Comparison of ENCODE assay signal across 19 cellular contexts in genomic region chr2:138521821-138522220, GRCh38. TPM values are rescaled to one million over a fixed set of nuclear protein-coding genes. Genes with fewer than 3 reads are reported as not detected.
A peak's percentile ranks its signal among the peaks of the same experiment; 100 is the strongest.
DNase-seq lines count a peak whose midpoint lies in the region; ATAC-seq and TF ChIP-seq lines count a peak whose summit lies in the region.
"Had no signal": no experiment of that assay in that cellular context is flagged by ENCODE, and none has a peak within 500 bp of the region (broad histone marks: within the 10 kb centered on the region; RNA-seq: fewer than 3 reads in every experiment).

No MANE protein-coding gene starts in this region.

- H3K27ac Mint-ChIP-seq in WTC11 (no peak overlapping the region), neural progenitor cell (no peak overlapping the region)
- H3K27ac Mint-ChIP-seq: HFFc6 had no signal

- intact Hi-C loops in vagina (cut with DNase I) = no loop called here

- TF ChIP-seq CTCF in GM12865 (IDR thresholded peaks at IDR 0.05; ENCODE audit: insufficient read depth, low read depth, low read length, missing control alignments) (no peak), WTC11 (IDR thresholded peaks at IDR 0.05) (no peak), neural progenitor cell (IDR thresholded peaks at IDR 0.05) (no peak), vagina (IDR thresholded peaks at IDR 0.05) (no peak)

- DNase-seq in GM12865 (ENCODE audit: low read depth) (peak; percentile 17), WTC11 (ENCODE audit: low spot score) (no peak), neural progenitor cell (ENCODE audit: low spot score) (peak; percentile 38), HUDEP-2 (lab: John Stamatoyannopoulos, UW; ENCODE audit: unreplicated experiment in 76 of 76) (no peak), vagina (ENCODE audit: extremely low spot score in 2 of 2) (no peak), DMS 273 (lab: John Stamatoyannopoulos, UW; ENCODE audit: unreplicated experiment) (no peak)
- DNase-seq: C1 segment of cervical spinal cord; CD8-positive, alpha-beta memory T cell; HFFc6; NCI-H1105; NCI-H2081 treated with DMSO at 0.1 percent for 48 hours; NCI-H446 treated with DMSO at 0.1 percent for 48 hours; NCI-H69; NK-92 treated with Interleukin-12 subunit alpha and Interleukin-12 subunit beta, amount 100 ng/mL, for 24 hours; RPMI8226; SHP77 treated with DMSO at 0.1 percent for 48 hours had no signal

- H3K4me3 Mint-ChIP-seq in WTC11 (no peak overlapping the region), neural progenitor cell (no peak overlapping the region)
- H3K4me3 Mint-ChIP-seq: HFFc6 had no signal

- H3K27me3 ChIP-seq in HUES48 (ENCODE audit: control insufficient read depth, insufficient read depth, low read length) = no peaks in the 10 kb centered on the region
- no peaks in the 10 kb centered on the region for H3K27me3 ChIP-seq in neural progenitor cell
- no peaks in the 10 kb centered on the region for H3K27me3 ChIP-seq in vagina

- 0 out of 2 replicates have a peak, but pooled peaks cover 2% of the 10 kb centered on the region for H3K36me3 ChIP-seq in HUES48 (ENCODE audit: control insufficient read depth, insufficient read depth, low read length)
- no peaks in the 10 kb centered on the region for H3K36me3 ChIP-seq in neural progenitor cell
- no peaks in the 10 kb centered on the region for H3K36me3 ChIP-seq in vagina

- H3K9ac ChIP-seq in HUES48 (ENCODE audit: low read depth, low read length) = no peak overlapping the region
- H3K9ac ChIP-seq in neural progenitor cell = no peak overlapping the region

- TF ChIP-seq POLR2A in vagina (IDR thresholded peaks at IDR 0.05) = no peak

- H3K4me1 ChIP-seq in HUES48 (ENCODE audit: control insufficient read depth, insufficient read depth, low read length) (peaks cover 12% of the 10 kb centered on the region), neural progenitor cell (peaks cover 12% of the 10 kb centered on the region), vagina (peaks cover 14% of the 10 kb centered on the region)

- ATAC-seq in WTC11 (peak; percentile 68), GM18868 (IDR thresholded peaks at IDR 0.05; ENCODE audit: unreplicated experiment) (no peak)
- ATAC-seq: SK-N-SH treated with all-trans-retinoic acid at 6 μM for 48 hours had no signal

- H3K4me3 ChIP-seq in GM12865 (ENCODE audit: low read depth, low read length) = peak overlapping the region; percentile 49
- H3K4me3 ChIP-seq in HUES48 (ENCODE audit: low read depth, low read length) = no peak overlapping the region
- no peak overlapping the region for H3K4me3 ChIP-seq in neural progenitor cell
- no peak overlapping the region for H3K4me3 ChIP-seq in vagina

- H3K9me3 Mint-ChIP-seq in WTC11 = peaks cover 25% of the 10 kb centered on the region
- peaks cover 11% of the 10 kb centered on the region for H3K9me3 Mint-ChIP-seq in neural progenitor cell

- H3K4me2 ChIP-seq in neural progenitor cell = peak overlapping the region; percentile 31

- H3K27me3 Mint-ChIP-seq in WTC11 (ENCODE audit: low read depth) = no peaks in the 10 kb centered on the region
- H3K27me3 Mint-ChIP-seq in neural progenitor cell (ENCODE audit: insufficient read depth, low read depth) = no peaks in the 10 kb centered on the region
- H3K27me3 Mint-ChIP-seq: CD8-positive, alpha-beta memory T cell had no signal

- H3K9me3 ChIP-seq in HUES48 (ENCODE audit: control insufficient read depth, insufficient read depth, low read length) = peaks cover 6% of the 10 kb centered on the region; the same call in 1 of the 2 replicates
- H3K9me3 ChIP-seq in neural progenitor cell (ENCODE audit: low read depth) = no peaks in the 10 kb centered on the region
- no peaks in the 10 kb centered on the region for H3K9me3 ChIP-seq in vagina

- CTCF ChIA-PET in WTC11 (lab: Charles Lee) = no interaction called here

- no peak overlapping the region for H2AFZ ChIP-seq in neural progenitor cell (replicated peaks)

- POLR2A ChIA-PET in WTC11 (lab: Charles Lee) = no interaction called here

- H3K27ac ChIP-seq in HUES48 (ENCODE audit: low read depth, low read length) (peak overlapping the region; percentile 49), neural progenitor cell (no peak overlapping the region), vagina (no peak overlapping the region)

- H3K36me3 Mint-ChIP-seq in WTC11 (peaks cover 27% of the 10 kb centered on the region), neural progenitor cell (peaks cover 27% of the 10 kb centered on the region)

- H3F3A ChIP-seq in neural progenitor cell (ENCODE audit: low read depth) = peaks cover 4% of the 10 kb centered on the region

- peaks cover 38% of the 10 kb centered on the region for H4K20me1 ChIP-seq in neural progenitor cell (ENCODE audit: low read depth)

- peaks cover 72% of the 10 kb centered on the region for H3K79me2 ChIP-seq in neural progenitor cell (ENCODE audit: low read depth)

- H3K4me1 Mint-ChIP-seq in WTC11 = peaks cover 23% of the 10 kb centered on the region
- H3K4me1 Mint-ChIP-seq in neural progenitor cell = no peaks in the 10 kb centered on the region

TF ChIP-seq in WTC11, 78 proteins besides CTCF, POLR2A, EP300 and RAD21 (continues in another document):
- TF ChIP-seq ZNF263 (CRISPR knock-in tag; IDR thresholded peaks at IDR 0.05; ENCODE audit: low read depth) (no peak), ZBTB21 (CRISPR knock-in tag; IDR thresholded peaks at IDR 0.05; ENCODE audit: borderline replicate concordance) (no peak), ETV6 (CRISPR knock-in tag; IDR thresholded peaks at IDR 0.05) (no peak), SP1 (CRISPR knock-in tag; conservative IDR thresholded peaks at IDR 0.05) (no peak), E2F5 (CRISPR knock-in tag; IDR thresholded peaks at IDR 0.05) (no peak), ZSCAN18 (CRISPR knock-in tag; IDR thresholded peaks at IDR 0.05) (no peak), KAT7 (CRISPR knock-in tag; IDR thresholded peaks at IDR 0.05; ENCODE audit: borderline replicate concordance) (no peak), ATF6 (CRISPR knock-in tag; IDR thresholded peaks at IDR 0.05) (no peak), PREB (CRISPR knock-in tag; IDR thresholded peaks at IDR 0.05; ENCODE audit: borderline replicate concordance) (no peak), FOXP1 (CRISPR knock-in tag; IDR thresholded peaks at IDR 0.05; ENCODE audit: borderline replicate concordance) (no peak), RELA (CRISPR knock-in tag; IDR thresholded peaks at IDR 0.05; ENCODE audit: borderline replicate concordance) (no peak), GABPB1 (CRISPR knock-in tag; IDR thresholded peaks at IDR 0.05) (no peak), ZBTB43 (CRISPR knock-in tag; IDR thresholded peaks at IDR 0.05) (no peak)

RNA-seq across cellular contexts. Expression of gene SPOPL, which starts 20.3 kb away (rescaled TPM):
- 10.3 to 13.3 TPM (median 11.4 TPM) in 3 replicates for total RNA-seq in WTC11 (2021)
- total RNA-seq in neural progenitor cell (ENCODE audit: low replicate concordance) = 13.3 and 19.8 TPM in 2 replicates
- 20.1 TPM for total RNA-seq in vagina

Comparison
In these comparisons a context has a peak if more than half of its experiments do, and no peak if none do; other contexts are left out.
1. DNase-seq: peak in GM12865 (single experiment) and neural progenitor cell (single experiment); none in WTC11 (single experiment), HUDEP-2 (0 of 76), vagina (0 of 2) and DMS 273 (single experiment).